Comparison of ENCODE assay signal across 8 cellular contexts in genomic region chr12:78088391-78088832, GRCh38.
A peak's percentile ranks its signal among the peaks of the same experiment; 100 is the strongest.
DNase-seq lines count a peak whose midpoint lies in the region; ATAC-seq and TF ChIP-seq lines count a peak whose summit lies in the region.

No MANE protein-coding gene starts in this region.

- H3K27me3 ChIP-seq in Loucy (ENCODE audit: insufficient read depth, low read length, poor library complexity, severe bottlenecking) (no peaks in the 10 kb centered on the region), dorsolateral prefrontal cortex (no peaks in the 10 kb centered on the region), ascending aorta (no peaks in the 10 kb centered on the region)

- H3K27ac ChIP-seq in dorsolateral prefrontal cortex (peak overlapping the region in 58 of 59 donors; percentile 3 to 92 (median 74)), ascending aorta (no peak overlapping the region)

- H3K4me1 ChIP-seq in Loucy (ENCODE audit: insufficient read depth, low read length, poor library complexity, severe bottlenecking) (no peaks in the 10 kb centered on the region), ascending aorta (no peaks in the 10 kb centered on the region)

- H3K9me2 ChIP-seq in Loucy (replicated peaks; ENCODE audit: low read depth, low read length) = no peaks in the 10 kb centered on the region

- no peaks in the 10 kb centered on the region for H4K20me1 ChIP-seq in Loucy (ENCODE audit: insufficient read depth, low read length, poor library complexity, severe bottlenecking)

- no peaks in the 10 kb centered on the region for H3F3A ChIP-seq in Loucy (ENCODE audit: low read depth)

- intact Hi-C loops in dorsolateral prefrontal cortex (cut with DNase I) = loop anchor here in 1 of 2 donors (10.0 kb wide), 2 partner anchors 54 to 84 kb away; no protein-coding TSS in a partner anchor
- intact Hi-C loops in ascending aorta (cut with DNase I) = no loop called here

- no peaks in the 10 kb centered on the region for H3K36me3 ChIP-seq in Loucy (ENCODE audit: insufficient read depth, low read length)
- no peaks in the 10 kb centered on the region for H3K36me3 ChIP-seq in ascending aorta

- peak overlapping the region; percentile 14 for H3K4me3 ChIP-seq in Loucy (ENCODE audit: low read length, poor library complexity, severe bottlenecking)
- H3K4me3 ChIP-seq in dorsolateral prefrontal cortex = peak overlapping the region; percentile 1 to 66 (median 48)
- peak overlapping the region in 1 of 2 donors; percentile 47 for H3K4me3 ChIP-seq in ascending aorta

- no peaks in the 10 kb centered on the region for H3K79me2 ChIP-seq in Loucy (ENCODE audit: insufficient read depth, low read length)

- H3K9ac ChIP-seq in Loucy (ENCODE audit: low read depth, low read length, poor library complexity, severe bottlenecking) = no peak overlapping the region

- TF ChIP-seq CTCF in Loucy (conservative IDR thresholded peaks at IDR 0.05; ENCODE audit: low read length) (no peak), dorsolateral prefrontal cortex (IDR thresholded peaks at IDR 0.05 in 54 of 56, conservative IDR thresholded peaks at IDR 0.05 in 2 of 56; ENCODE audit: low read depth in 1 of 56, partially characterized antibody in 56 of 56) (peak in 3 of 56 donors; percentile 5 to 20 (median 9)), ascending aorta (IDR thresholded peaks at IDR 0.05) (no peak)

- no peak overlapping the region for H2AFZ ChIP-seq in Loucy (ENCODE audit: low read length)

- peak; percentile 85 for ATAC-seq in GM18511 (IDR thresholded peaks at IDR 0.05; ENCODE audit: unreplicated experiment)

- H3K9me3 ChIP-seq in Loucy (ENCODE audit: insufficient read depth, low read depth, low read length) = no peaks in the 10 kb centered on the region
- H3K9me3 ChIP-seq in ascending aorta = no peaks in the 10 kb centered on the region

- no peak overlapping the region for H3K4me2 ChIP-seq in Loucy (ENCODE audit: low read depth, low read length, poor library complexity, severe bottlenecking)

- DNase-seq in dorsolateral prefrontal cortex = no peak
- peak; percentile 36 for DNase-seq in renal cortical epithelial cell (ENCODE audit: low read depth)
- no peak for DNase-seq in SKM-1 treated with dmso at 0.1 percent for 144 hours (lab: John Stamatoyannopoulos, UW; ENCODE audit: unreplicated experiment)
- no peak for DNase-seq in ascending aorta (ENCODE audit: low spot score in 2 of 2)
- no peak for DNase-seq in DMS 273 (lab: John Stamatoyannopoulos, UW; ENCODE audit: unreplicated experiment)
- no peak for DNase-seq in RKO (ENCODE audit: low spot score)

Comparison
In these comparisons a context has a peak if more than half of its experiments do, and no peak if none do; other contexts are left out.
1. H3K27ac ChIP-seq: peak in dorsolateral prefrontal cortex (58 of 59); none in ascending aorta (0 of 2).